28 cellular contexts compared by ENCODE assay signal in genomic region chr6:43674921-43675320, GRCh38. TPM values are rescaled to one million over a fixed set of nuclear protein-coding genes. Genes with fewer than 3 reads are reported as not detected.
"Had no signal": no experiment of that assay in that cellular context is flagged by ENCODE, and none has a peak within 500 bp of the region (broad histone marks: within the 10 kb centered on the region; RNA-seq: fewer than 3 reads in every experiment).

No MANE protein-coding gene starts in this region.

- H3K4me2 ChIP-seq: smooth muscle cell had no signal

- H3K27me3 ChIP-seq: esophagus squamous epithelium, ovary, right atrium auricular region, suprapubic skin, tibial artery, upper lobe of right lung had no signal

- H3K27ac Mint-ChIP-seq: activated CD8-positive, alpha-beta memory T cell treated with anti-CD3 and anti-CD28 coated beads, Interleukin-2, amount 10 ng/mL, durations not matched to agents 7 days and 5 days; activated naive CD8-positive, alpha-beta T cell treated with anti-CD3 and anti-CD28 coated beads, Interleukin-2, amount 50 U/mL, for 24 hours; T-cell; T-helper 2 cell treated with Interferon-gamma antibody and Interleukin-4, amounts not matched to agents 5 μg/mL and 100 μg/mL, for 36 hours had no signal

- H3K9me3 Mint-ChIP-seq: activated CD8-positive, alpha-beta T cell treated with anti-CD3 and anti-CD28 coated beads for 36 hours; activated naive CD8-positive, alpha-beta T cell treated with anti-CD3 and anti-CD28 coated beads, Interleukin-2, amount 50 U/mL, for 24 hours; T-cell; T-helper 2 cell treated with Interferon-gamma antibody and Interleukin-4, amounts not matched to agents 5 μg/mL and 100 μg/mL, for 36 hours had no signal

- H3K27me3 Mint-ChIP-seq: activated CD8-positive, alpha-beta memory T cell treated with anti-CD3 and anti-CD28 coated beads, Interleukin-2, amount 10 ng/mL, durations not matched to agents 7 days and 5 days; activated CD8-positive, alpha-beta T cell treated with anti-CD3 and anti-CD28 coated beads for 36 hours; activated naive CD8-positive, alpha-beta T cell treated with anti-CD3 and anti-CD28 coated beads, Interleukin-2, amount 50 U/mL, for 24 hours; T-cell had no signal

- H3K9me3 ChIP-seq: esophagus squamous epithelium, left ventricle myocardium inferior, ovary, prostate gland, right atrium auricular region, suprapubic skin, tibial artery, upper lobe of right lung had no signal

- ATAC-seq: activated CD8-positive, alpha-beta memory T cell treated with anti-CD3 and anti-CD28 coated beads, Interleukin-2, amount 10 ng/mL, durations not matched to agents 7 days and 5 days; activated CD8-positive, alpha-beta T cell treated with anti-CD3 and anti-CD28 coated beads for 36 hours; activated naive CD8-positive, alpha-beta T cell treated with anti-CD3 and anti-CD28 coated beads, Interleukin-2, amount 50 U/mL, for 24 hours; T-cell; upper lobe of right lung had no signal

- H3K36me3 ChIP-seq: ovary had no signal

- H3K4me3 ChIP-seq: esophagus squamous epithelium, left ventricle myocardium inferior, lung, ovary, prostate gland, right atrium auricular region, smooth muscle cell, suprapubic skin, tibial artery, upper lobe of right lung had no signal

- H3K4me3 Mint-ChIP-seq: activated CD8-positive, alpha-beta memory T cell treated with anti-CD3 and anti-CD28 coated beads, Interleukin-2, amount 10 ng/mL, durations not matched to agents 7 days and 5 days; activated CD8-positive, alpha-beta T cell treated with anti-CD3 and anti-CD28 coated beads for 36 hours; activated naive CD8-positive, alpha-beta T cell treated with anti-CD3 and anti-CD28 coated beads, Interleukin-2, amount 50 U/mL, for 24 hours; T-cell; T-helper 2 cell treated with Interferon-gamma antibody and Interleukin-4, amounts not matched to agents 5 μg/mL and 100 μg/mL, for 36 hours had no signal

- DNase-seq: activated CD4-positive, alpha-beta T cell treated with anti-CD3 and anti-CD28 coated beads for 48 hours; activated CD8-positive, alpha-beta memory T cell treated with anti-CD3 and anti-CD28 coated beads, Interleukin-2, amount 10 ng/mL, durations not matched to agents 7 days and 5 days; activated CD8-positive, alpha-beta T cell treated with anti-CD3 and anti-CD28 coated beads for 36 hours; activated effector memory CD4-positive, alpha-beta T cell treated with anti-CD3 and anti-CD28 coated beads, Interleukin-2, amount 50 U/mL, for 16 hours; activated naive CD4-positive, alpha-beta T cell treated with anti-CD3 and anti-CD28 coated beads, Interleukin-2, amount 50 U/mL, for 16 hours; activated naive CD8-positive, alpha-beta T cell treated with anti-CD3 and anti-CD28 coated beads, Interleukin-2, amount 50 U/mL, for 24 hours; dermis blood vessel endothelial cell; effector CD4-positive, alpha-beta T cell; esophagus squamous epithelium; foreskin melanocyte; islet precursor cell; left ventricle myocardium inferior; ovary; stimulated activated CD4-positive, alpha-beta T cell treated with anti-CD3 and anti-CD28 coated beads, Interleukin-15, amount 100 ng/mL, for 24 hours; stimulated activated CD4-positive, alpha-beta T cell treated with anti-CD3 and anti-CD28 coated beads, Interleukin-2, amount 100 ng/mL, for 24 hours; stimulated activated naive CD4-positive, alpha-beta T cell; T-cell; tibial artery; upper lobe of right lung had no signal

- H3K27ac ChIP-seq: epithelial cell of prostate, esophagus squamous epithelium, ovary, prostate gland, right atrium auricular region, suprapubic skin, tibial artery, upper lobe of right lung, VCaP had no signal

RNA-seq across cellular contexts. Expression of gene RSPH9, which starts 30.1 kb away (rescaled TPM):
- total RNA-seq: activated CD8-positive, alpha-beta memory T cell treated with anti-CD3 and anti-CD28 coated beads, Interleukin-2, amount 10 ng/mL, durations not matched to agents 7 days and 5 days; mesenteric fat pad; T-cell had no signal
